Comparison of ENCODE assay signal across 34 cellular contexts in the genomic region with DNA sequence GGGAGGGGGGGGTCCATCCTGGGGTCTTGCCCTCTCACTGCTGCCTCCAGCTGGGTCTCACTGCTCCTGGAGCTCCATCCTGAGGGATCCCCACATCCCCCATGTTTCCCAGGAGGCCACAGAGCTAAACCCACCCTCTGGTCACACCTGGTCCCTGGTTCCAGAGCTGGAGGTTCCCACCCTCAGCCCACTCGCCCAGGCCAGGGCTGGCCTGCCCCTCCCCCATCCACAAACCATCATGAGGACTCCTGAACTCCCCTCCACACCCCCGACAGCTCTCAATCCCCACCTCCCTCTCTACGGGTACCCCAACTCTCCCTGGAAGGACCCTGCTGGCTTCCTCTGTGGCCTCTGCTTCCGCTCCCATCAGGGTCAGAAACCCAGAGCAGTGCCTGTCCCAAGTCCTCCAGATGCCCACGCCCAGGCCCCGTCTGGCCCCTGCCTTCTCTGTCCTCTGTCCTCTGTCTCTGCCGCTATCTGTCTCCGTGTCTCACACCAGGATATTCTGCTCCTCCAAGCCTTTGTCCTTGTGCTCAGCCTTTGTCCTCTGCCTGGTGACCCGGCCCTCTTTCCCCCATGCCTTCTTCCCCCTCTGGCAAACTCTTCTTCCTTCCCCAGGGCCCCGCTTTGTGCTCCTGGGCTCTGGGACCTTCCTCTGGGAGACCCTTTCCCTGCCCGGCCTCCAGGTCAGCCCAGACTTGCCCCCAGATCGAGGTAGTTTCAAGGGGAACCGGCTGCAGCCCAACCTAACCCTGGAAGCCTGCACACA.
"Had no signal": no experiment of that assay in that cellular context is flagged by ENCODE, and none has a peak within 500 bp of the region (broad histone marks: within the 10 kb centered on the region; RNA-seq: fewer than 3 reads in every experiment).

No MANE protein-coding gene starts in this region.

- H3K36me3 Mint-ChIP-seq: activated CD4-positive, alpha-beta memory T cell treated with anti-CD3 and anti-CD28 coated beads for 36 hours; activated naive CD8-positive, alpha-beta T cell treated with anti-CD3 and anti-CD28 coated beads for 36 hours; type B pancreatic cell had no signal

- DNase-seq: activated CD4-positive, alpha-beta memory T cell treated with anti-CD3 and anti-CD28 coated beads for 36 hours; activated CD4-positive, alpha-beta T cell treated with anti-CD3 and anti-CD28 coated beads for 48 hours; activated CD8-positive, alpha-beta memory T cell treated with anti-CD3 and anti-CD28 coated beads, Interleukin-2, amount 50 U/mL, for 4 hours; activated effector memory CD4-positive, alpha-beta T cell treated with anti-CD3 and anti-CD28 coated beads, Interleukin-2, amount 50 U/mL, for 16 hours; activated naive CD4-positive, alpha-beta T cell treated with anti-CD3 and anti-CD28 coated beads for 36 hours; activated naive CD8-positive, alpha-beta T cell treated with anti-CD3 and anti-CD28 coated beads for 36 hours; activated T-cell treated with anti-CD3 and anti-CD28 coated beads, Interleukin-2, amount 50 U/mL, for 1 hour; adrenal gland; aorta; body of pancreas; dermis blood vessel endothelial cell; effector CD8-positive, alpha-beta T cell; head of caudate nucleus; hypothalamus; immature natural killer cell; left lung; lower lobe of right lung; ovary; stimulated activated CD4-positive, alpha-beta T cell treated with anti-CD3 and anti-CD28 coated beads, Interleukin-12 subunit alpha, Interleukin-12 subunit beta, amount 100 ng/mL, for 4 hours; stimulated activated CD4-positive, alpha-beta T cell treated with anti-CD3 and anti-CD28 coated beads, Interleukin-4, amount 100 ng/mL, for 1 hour; stimulated activated naive CD8-positive, alpha-beta T cell treated with anti-CD3 and anti-CD28 coated beads, Interleukin-15, Interleukin-2, amounts not matched to agents 100 U/mL and 50 U/mL, for 24 hours; T-helper 9 cell; uterus; WERI-Rb-1 had no signal

- H3K9me3 ChIP-seq: adrenal gland, body of pancreas, gastroesophageal sphincter, left lung, lower lobe of right lung, mucosa of descending colon, neutrophil, ovary, thoracic aorta, uterus had no signal

- H3K27ac Mint-ChIP-seq: activated CD4-positive, alpha-beta memory T cell treated with anti-CD3 and anti-CD28 coated beads for 36 hours; activated naive CD4-positive, alpha-beta T cell treated with anti-CD3 and anti-CD28 coated beads for 36 hours; activated naive CD8-positive, alpha-beta T cell treated with anti-CD3 and anti-CD28 coated beads for 36 hours; activated T-helper 1 cell treated with anti-CD3 and anti-CD28 coated beads, Interleukin-12 subunit alpha, Interleukin-12 subunit beta, Interleukin-2, Interleukin-4 antibody, amounts not matched to agents 30 ng/mL and 10 ng/mL and 1 ng/mL, durations not matched to agents 14 hours and 24 hours and 36 hours; immature natural killer cell; progenitor cell of endocrine pancreas had no signal

- H3K9me3 Mint-ChIP-seq: activated CD4-positive, alpha-beta memory T cell treated with anti-CD3 and anti-CD28 coated beads for 36 hours; activated naive CD4-positive, alpha-beta T cell treated with anti-CD3 and anti-CD28 coated beads for 36 hours; activated naive CD8-positive, alpha-beta T cell treated with anti-CD3 and anti-CD28 coated beads for 36 hours; activated T-helper 1 cell treated with anti-CD3 and anti-CD28 coated beads, Interleukin-12 subunit alpha, Interleukin-12 subunit beta, Interleukin-2, Interleukin-4 antibody, amounts not matched to agents 30 ng/mL and 10 ng/mL and 1 ng/mL, durations not matched to agents 14 hours and 24 hours and 36 hours; immature natural killer cell; type B pancreatic cell had no signal

- H3K36me3 ChIP-seq: adrenal gland, gastroesophageal sphincter, left lung, lower lobe of right lung, neutrophil, ovary, thoracic aorta, uterus, WERI-Rb-1 had no signal

- H3K4me1 ChIP-seq: adrenal gland, body of pancreas, gastroesophageal sphincter, left lung, lower lobe of right lung, uterus had no signal

- H3K4me1 Mint-ChIP-seq: activated naive CD8-positive, alpha-beta T cell treated with anti-CD3 and anti-CD28 coated beads for 36 hours; immature natural killer cell had no signal

- H3K4me3 Mint-ChIP-seq: activated CD4-positive, alpha-beta memory T cell treated with anti-CD3 and anti-CD28 coated beads for 36 hours; activated naive CD4-positive, alpha-beta T cell treated with anti-CD3 and anti-CD28 coated beads for 36 hours; activated naive CD8-positive, alpha-beta T cell treated with anti-CD3 and anti-CD28 coated beads for 36 hours; activated T-helper 1 cell treated with anti-CD3 and anti-CD28 coated beads, Interleukin-12 subunit alpha, Interleukin-12 subunit beta, Interleukin-2, Interleukin-4 antibody, amounts not matched to agents 30 ng/mL and 10 ng/mL and 1 ng/mL, durations not matched to agents 14 hours and 24 hours and 36 hours; immature natural killer cell; type B pancreatic cell had no signal

- H3K4me3 ChIP-seq: adrenal gland, body of pancreas, gastroesophageal sphincter, left lung, lower lobe of right lung, mucosa of descending colon, ovary, skin epidermis, thoracic aorta, uterus had no signal

- FAIRE-seq: colon, TTC549 had no signal

- H3K27ac ChIP-seq: adrenal gland, body of pancreas, gastroesophageal sphincter, left lung, lower lobe of right lung, neutrophil, ovary, skin epidermis, thoracic aorta, uterus, WERI-Rb-1 had no signal

- H3K27me3 ChIP-seq: adrenal gland, ovary, uterus had no signal
